ENCODE assay signal across 1 cellular context in genomic region chr3:196192036-196193001, GRCh38.
A peak's percentile ranks its signal among the peaks of the same experiment; 100 is the strongest.
TF ChIP-seq lines count a peak whose summit lies in the region.

No MANE protein-coding gene starts in this region.

TF ChIP-seq in K562, 482 proteins besides CTCF, POLR2A, EP300 and RAD21 (continued from another document and continues in another):
- TF ChIP-seq SRSF9 (IDR thresholded peaks at IDR 0.05; ENCODE audit: borderline replicate concordance, low read depth, low read length) = no peak
- TF ChIP-seq ESRRA (IDR thresholded peaks at IDR 0.05; ENCODE audit: borderline replicate concordance, low read depth) = no peak
- no peak for TF ChIP-seq ELK3 (CRISPR knock-in tag; IDR thresholded peaks at IDR 0.05)
- TF ChIP-seq ZBTB33 (CRISPR knock-in tag; IDR thresholded peaks at IDR 0.05) = no peak
- TF ChIP-seq ZNF551 (CRISPR knock-in tag; IDR thresholded peaks at IDR 0.05) = no peak
- no peak for TF ChIP-seq GTF3C2 (IDR thresholded peaks at IDR 0.05; ENCODE audit: borderline replicate concordance, extremely low read depth, insufficient read length)
- no peak for TF ChIP-seq TAF9B (IDR thresholded peaks at IDR 0.05; ENCODE audit: partially characterized antibody)
- TF ChIP-seq SMAD1 (IDR thresholded peaks at IDR 0.05; ENCODE audit: low read depth, low read length, partially characterized antibody) = no peak
- no peak for TF ChIP-seq ZNF639 (CRISPR knock-in tag; conservative IDR thresholded peaks at IDR 0.05 in 1 of 2, IDR thresholded peaks at IDR 0.05 in 1 of 2)
- TF ChIP-seq TBP (optimal IDR thresholded peaks at IDR 0.05; ENCODE audit: low read depth, low read length) = no peak
- no peak for TF ChIP-seq SMARCC2 (IDR thresholded peaks at IDR 0.05; ENCODE audit: low read depth)
- no peak for TF ChIP-seq ZNF277 (CRISPR knock-in tag; IDR thresholded peaks at IDR 0.05; ENCODE audit: borderline replicate concordance)
- TF ChIP-seq THRB (CRISPR knock-in tag; conservative IDR thresholded peaks at IDR 0.05) = peak; percentile 78; the same call in 1 of the 2 replicates
- no peak for TF ChIP-seq ZNF354B (CRISPR knock-in tag; IDR thresholded peaks at IDR 0.05)
- no peak for TF ChIP-seq NEUROD1 (IDR thresholded peaks at IDR 0.05; ENCODE audit: borderline replicate concordance, low read depth, low read length, partially characterized antibody)
- no peak for TF ChIP-seq TCF3 (CRISPR knock-in tag; IDR thresholded peaks at IDR 0.05)
- no peak for TF ChIP-seq SMAD2 (IDR thresholded peaks at IDR 0.05; ENCODE audit: low read depth, low read length)
- no peak for TF ChIP-seq IFI16 (CRISPR knock-in tag; IDR thresholded peaks at IDR 0.05)
- no peak for TF ChIP-seq ZNF668 (CRISPR knock-in tag; IDR thresholded peaks at IDR 0.05)
- TF ChIP-seq MITF (IDR thresholded peaks at IDR 0.05) = no peak
- no peak for TF ChIP-seq TCF7 (IDR thresholded peaks at IDR 0.05; ENCODE audit: borderline replicate concordance)
- no peak for TF ChIP-seq HMGN3 (IDR thresholded peaks at IDR 0.05; ENCODE audit: borderline replicate concordance, extremely low read depth, insufficient read length, low read depth, low read length)
- peak; percentile 37; the same call in 1 of the 2 replicates for TF ChIP-seq TFAP4 (CRISPR knock-in tag; IDR thresholded peaks at IDR 0.05; ENCODE audit: borderline replicate concordance)
- no peak for TF ChIP-seq CREB1 (IDR thresholded peaks at IDR 0.05)
- no peak for TF ChIP-seq CREB1 (CRISPR knock-in tag; IDR thresholded peaks at IDR 0.05)
- TF ChIP-seq ZNF512 (tag; IDR thresholded peaks at IDR 0.05) = peak; percentile 41; the same call in 1 of the 2 replicates
- TF ChIP-seq MNT (conservative IDR thresholded peaks at IDR 0.05) = no peak
- no peak for TF ChIP-seq BACH1 (tag; IDR thresholded peaks at IDR 0.05)
- no peak for TF ChIP-seq SREBF2 (CRISPR knock-in tag; IDR thresholded peaks at IDR 0.05)
- 0 out of 2 replicates have a peak, but pooled peaks have one; percentile 24 for TF ChIP-seq DMBX1 (CRISPR knock-in tag; IDR thresholded peaks at IDR 0.05; ENCODE audit: borderline replicate concordance)
- TF ChIP-seq HMG20A (CRISPR knock-in tag; conservative IDR thresholded peaks at IDR 0.05) = no peak
- peak; percentile 89 for TF ChIP-seq ZBTB17 (CRISPR knock-in tag; IDR thresholded peaks at IDR 0.05)
- no peak for TF ChIP-seq ZNF764 (CRISPR knock-in tag; IDR thresholded peaks at IDR 0.05; ENCODE audit: low read depth)
- TF ChIP-seq HLTF (IDR thresholded peaks at IDR 0.05) = peak; percentile 88
- TF ChIP-seq ZNF134 (CRISPR knock-in tag; conservative IDR thresholded peaks at IDR 0.05) = no peak
- no peak for TF ChIP-seq ATF1 (CRISPR knock-in tag; IDR thresholded peaks at IDR 0.05)
- no peak for TF ChIP-seq ATF1 (tag; IDR thresholded peaks at IDR 0.05)
- TF ChIP-seq SRF (CRISPR knock-in tag; IDR thresholded peaks at IDR 0.05) = peak in 1 of 2 experiments; percentile 47; a peak in 1 of 4 replicates
- TF ChIP-seq NBN (IDR thresholded peaks at IDR 0.05; ENCODE audit: low read depth) = 0 out of 2 replicates have a peak, but pooled peaks have one; percentile 38
- TF ChIP-seq ZNF165 (CRISPR knock-in tag; IDR thresholded peaks at IDR 0.05; ENCODE audit: borderline replicate concordance) = no peak
- TF ChIP-seq ZNF79 (CRISPR knock-in tag; IDR thresholded peaks at IDR 0.05; ENCODE audit: low read depth) = no peak
- TF ChIP-seq EZH2 (IDR thresholded peaks at IDR 0.05; ENCODE audit: borderline replicate concordance, low read depth, low read length) = no peak
- TF ChIP-seq PCBP2 (IDR thresholded peaks at IDR 0.05; ENCODE audit: low read depth, low read length, poor library complexity, severe bottlenecking) = no peak
- no peak for TF ChIP-seq C11orf30 (IDR thresholded peaks at IDR 0.05; ENCODE audit: low read depth)
- TF ChIP-seq HDAC3 (IDR thresholded peaks at IDR 0.05; ENCODE audit: borderline replicate concordance, partially characterized antibody) = no peak
- TF ChIP-seq PHB2 (IDR thresholded peaks at IDR 0.05; ENCODE audit: low read depth) = peak; percentile 55; the same call in 1 of the 2 replicates
- no peak for TF ChIP-seq RBBP5 (IDR thresholded peaks at IDR 0.05; ENCODE audit: borderline replicate concordance, insufficient read depth, low read length, poor library complexity, severe bottlenecking)
- TF ChIP-seq DPF2 (IDR thresholded peaks at IDR 0.05) = peak; percentile 44; the same call in 1 of the 2 replicates
- TF ChIP-seq GMEB1 (CRISPR knock-in tag; IDR thresholded peaks at IDR 0.05) = no peak
